In genomic region chr4:138241281-138242075, GRCh38 we compare ENCODE assay signal across 8 cellular contexts. TPM values are rescaled to one million over a fixed set of nuclear protein-coding genes. Genes with fewer than 3 reads are reported as not detected.
DNase-seq lines count a peak whose midpoint lies in the region; ATAC-seq and TF ChIP-seq lines count a peak whose summit lies in the region.

No MANE protein-coding gene starts in this region.

- H3K4me1 ChIP-seq in right cardiac atrium (ENCODE audit: control insufficient read depth, insufficient read depth, low read length) (no peaks in the 10 kb centered on the region), spleen (peaks cover 0 to 18% (median 11%) of the 10 kb centered on the region in 6 donors)

- WGBS in right cardiac atrium, result 72% methylated on average over 13 of the region's 13 CpGs
- WGBS in spleen, 5 donors, result 79 to 88% (median 83%) methylated on average over 13 of the region's 13 CpGs

- peak in 1 of 3 donors; percentile 24 for DNase-seq in right cardiac atrium
- no peak for DNase-seq in left ventricle myocardium superior
- no peak for DNase-seq in activated B cell treated with CpG ODN at 0.5 μM for 24 hours
- DNase-seq in globus pallidus (ENCODE audit: low spot score), result peak; percentile 31
- peak; percentile 77 for DNase-seq in spleen
- no peak for DNase-seq in GM13976 (ENCODE audit: low spot score)

- H3K4me3 ChIP-seq in right cardiac atrium (ENCODE audit: low read length), result no peak overlapping the region
- peak overlapping the region in 6 of 8 donors; percentile 2 to 60 (median 14) for H3K4me3 ChIP-seq in spleen

- H3K9me3 Mint-ChIP-seq in activated B cell treated with CpG ODN at 0.5 μM for 24 hours, result no peaks in the 10 kb centered on the region

- CTCF ChIA-PET in activated B cell treated with CpG ODN at 0.5 μM for 24 hours (lab: Charles Lee), result interaction anchor here (1.5 kb wide), 1 partner anchor 151 kb away, joined by 3 read pairs; no protein-coding TSS in a partner anchor

- H3K27me3 Mint-ChIP-seq in activated B cell treated with CpG ODN at 0.5 μM for 24 hours, result no peaks in the 10 kb centered on the region

- H3K27me3 ChIP-seq in right cardiac atrium (ENCODE audit: control insufficient read depth, insufficient read depth) (no peaks in the 10 kb centered on the region), spleen (replicated peaks in 1 of 7) (no peaks in the 10 kb centered on the region)

- H3K9me3 ChIP-seq in right cardiac atrium (ENCODE audit: control insufficient read depth, low read length), result no peaks in the 10 kb centered on the region
- no peaks in the 10 kb centered on the region for H3K9me3 ChIP-seq in spleen

- H3K27ac Mint-ChIP-seq in activated B cell treated with CpG ODN at 0.5 μM for 24 hours, result peak overlapping the region; percentile 54

- no peaks in the 10 kb centered on the region for H3K36me3 Mint-ChIP-seq in activated B cell treated with CpG ODN at 0.5 μM for 24 hours (ENCODE audit: low read depth)

- TF ChIP-seq POLR2A in spleen (IDR thresholded peaks at IDR 0.05), result no peak

- peak overlapping the region; percentile 84 for H3K4me3 Mint-ChIP-seq in activated B cell treated with CpG ODN at 0.5 μM for 24 hours

- peaks cover 16% of the 10 kb centered on the region for H3K4me1 Mint-ChIP-seq in activated B cell treated with CpG ODN at 0.5 μM for 24 hours

- peak; percentile 34 to 51 for ATAC-seq in right cardiac atrium
- no peak for ATAC-seq in left ventricle myocardium superior
- peak; percentile 2 for ATAC-seq in HG03460 (IDR thresholded peaks at IDR 0.05; ENCODE audit: unreplicated experiment)
- peak; percentile 8 for ATAC-seq in activated B cell treated with CpG ODN at 0.5 μM for 24 hours (ENCODE audit: low read depth)
- no peak for ATAC-seq in GM21360 (IDR thresholded peaks at IDR 0.05; ENCODE audit: unreplicated experiment)

- TF ChIP-seq CTCF in activated B cell treated with CpG ODN at 0.5 μM for 24 hours (IDR thresholded peaks at IDR 0.05) (no peak), spleen (IDR thresholded peaks at IDR 0.05 in 8 of 11, conservative IDR thresholded peaks at IDR 0.05 in 3 of 11) (no peak), GM13976 (IDR thresholded peaks at IDR 0.05; ENCODE audit: borderline replicate concordance, control extremely low read depth, extremely low read depth, insufficient read depth, missing control alignments) (no peak)

- H3K27ac ChIP-seq in right cardiac atrium (ENCODE audit: low read length), result peak overlapping the region; percentile 6
- peak overlapping the region in 6 of 8 donors; percentile 37 to 82 (median 62) for H3K27ac ChIP-seq in spleen

- in situ Hi-C loops in GM13976 (cut with MboI; ENCODE audit: low sequenced_read_pairs, unreplicated experiment), result no loop called here

- intact Hi-C loops in right cardiac atrium (cut with DNase I), result no loop called here
- intact Hi-C loops in left ventricle myocardium superior (cut with micrococcal nuclease), result no loop called here
- intact Hi-C loops in activated B cell treated with CpG ODN at 0.5 μM for 24 hours (cut with micrococcal nuclease), result loop anchor here (1.0 kb wide), 2 partner anchors 51 to 127 kb away; no protein-coding TSS in a partner anchor
- intact Hi-C loops in spleen (cut with DNase I; ENCODE audit: low total_unique reads), result no loop called here

- no peaks in the 10 kb centered on the region for H3K36me3 ChIP-seq in spleen

- POLR2A ChIA-PET in activated B cell treated with CpG ODN at 0.5 μM for 24 hours (lab: Charles Lee), result interaction anchor here (1.3 kb wide), 1 partner anchor 51 kb away, joined by 9 read pairs; no protein-coding TSS in a partner anchor

RNA-seq across cellular contexts. Expression of gene SLC7A11, which starts 0.7 kb away (rescaled TPM):
- total RNA-seq in right cardiac atrium (1 to 10 TPM; 4.1 to 7.3 (median 6.7) TPM), left ventricle myocardium superior (0.20 TPM), activated B cell treated with CpG ODN at 0.5 μM for 24 hours (1.2 and 1.4 TPM in 2 replicates), spleen (1 to 10 TPM in 2 of 7 donors, under 1 TPM in 5; 0.33 to 2.1 (median 0.92) TPM)
- polyA plus RNA-seq in right cardiac atrium (2.1 TPM), spleen (under 1 TPM; 0.13 to 0.39 (median 0.27) TPM)

Comparison
In these comparisons a context has a peak if more than half of its experiments do, and no peak if none do; other contexts are left out.
1. ATAC-seq: peak in right cardiac atrium (2 of 2), HG03460 (single experiment) and activated B cell treated with CpG ODN at 0.5 μM for 24 hours (single experiment); none in left ventricle myocardium superior (single experiment) and GM21360 (single experiment).
2. DNase-seq: peak in globus pallidus (single experiment) and spleen (single experiment); none in left ventricle myocardium superior (single experiment), activated B cell treated with CpG ODN at 0.5 μM for 24 hours (single experiment) and GM13976 (single experiment).